ENCODE assay signal across 30 cellular contexts in genomic region chr2:152738438-152738837, GRCh38.
"Had no signal": no experiment of that assay in that cellular context is flagged by ENCODE, and none has a peak within 500 bp of the region (broad histone marks: within the 10 kb centered on the region; RNA-seq: fewer than 3 reads in every experiment).

No MANE protein-coding gene starts in this region.

- H3K27me3 ChIP-seq: neural progenitor cell, ovary, suprapubic skin, testis, tibial artery, transverse colon, upper lobe of right lung, uterus had no signal

- H2AFZ ChIP-seq: neural progenitor cell, parathyroid adenoma had no signal

- H3K36me3 Mint-ChIP-seq: natural killer cell had no signal

- H3K9ac ChIP-seq: neural progenitor cell, parathyroid adenoma had no signal

- H3K79me2 ChIP-seq: parathyroid adenoma had no signal

- H3K9me3 ChIP-seq: psoas muscle, suprapubic skin, testis, tibial artery, transverse colon, upper lobe of right lung, uterus had no signal

- H3K4me1 Mint-ChIP-seq: neural progenitor cell; stimulated activated naive CD8-positive, alpha-beta T cell treated with anti-CD3 and anti-CD28 coated beads, Interleukin-15, amount 100 ng/mL, for 72 hours had no signal

- H3K4me2 ChIP-seq: neural progenitor cell had no signal

- H3K36me3 ChIP-seq: ovary, uterus had no signal

- H3K27me3 Mint-ChIP-seq: naive thymus-derived CD4-positive, alpha-beta T cell; progenitor cell of endocrine pancreas; stimulated activated memory B cell treated with anti-CD40 and anti-IgM and Interleukin-4, amounts not matched to agents 10 μg/mL and 1 μg/mL and 100 μg/mL, for 72 hours; stimulated activated naive CD8-positive, alpha-beta T cell treated with anti-CD3 and anti-CD28 coated beads, Interleukin-15, amount 100 ng/mL, for 72 hours; type B pancreatic cell had no signal

- H3K4me3 Mint-ChIP-seq: naive thymus-derived CD4-positive, alpha-beta T cell; natural killer cell; nephron; neural progenitor cell; stimulated activated memory B cell treated with anti-CD40 and anti-IgM and Interleukin-4, amounts not matched to agents 10 μg/mL and 1 μg/mL and 100 μg/mL, for 72 hours; stimulated activated naive CD8-positive, alpha-beta T cell treated with anti-CD3 and anti-CD28 coated beads, Interleukin-15, amount 100 ng/mL, for 72 hours; type B pancreatic cell had no signal

- DNase-seq: naive thymus-derived CD4-positive, alpha-beta T cell; natural killer cell; occipital lobe; ovary; posterior cingulate gyrus; psoas muscle; right cardiac atrium; stimulated activated CD4-positive, alpha-beta T cell treated with anti-CD3 and anti-CD28 coated beads, Interleukin-15, amount 100 ng/mL, for 24 hours; stimulated activated CD4-positive, alpha-beta T cell treated with anti-CD3 and anti-CD28 coated beads, Interleukin-2, amount 100 ng/mL, for 24 hours; stimulated activated CD4-positive, alpha-beta T cell treated with anti-CD3 and anti-CD28 coated beads, Interleukin-2, amount 100 ng/mL, for 48 hours; stimulated activated CD4-positive, alpha-beta T cell treated with anti-CD3 and anti-CD28 coated beads, Interleukin-4, amount 100 ng/mL, for 4 hours; stimulated activated CD8-positive, alpha-beta memory T cell treated with anti-CD3 and anti-CD28 coated beads, Interleukin-4, amount 100 ng/mL, for 48 hours; stimulated activated naive CD4-positive, alpha-beta T cell; stimulated activated naive CD8-positive, alpha-beta T cell treated with anti-CD3 and anti-CD28 coated beads, Interleukin-15, amount 100 ng/mL, for 72 hours; stimulated activated naive CD8-positive, alpha-beta T cell treated with anti-CD3 and anti-CD28 coated beads, Interleukin-15, Interleukin-2, amounts not matched to agents 100 U/mL and 50 U/mL, for 24 hours; substantia nigra; testis; tibial artery; transverse colon; upper lobe of right lung; uterus had no signal

- H3K9me3 Mint-ChIP-seq: natural killer cell, type B pancreatic cell had no signal

- H3K4me1 ChIP-seq: neural progenitor cell, parathyroid adenoma, psoas muscle, suprapubic skin, testis, tibial artery, transverse colon, upper lobe of right lung, uterus had no signal

- H3K27ac ChIP-seq: neural progenitor cell, ovary, parathyroid adenoma, psoas muscle, skin epidermis, suprapubic skin, testis, tibial artery, transverse colon, upper lobe of right lung, uterus had no signal

- H3K4me3 ChIP-seq: neural progenitor cell, ovary, psoas muscle, skin epidermis, suprapubic skin, testis, tibial artery, transverse colon, upper lobe of right lung, uterus had no signal

- ATAC-seq: naive thymus-derived CD4-positive, alpha-beta T cell; natural killer cell; psoas muscle; right cardiac atrium; sciatic nerve; stimulated activated memory B cell treated with anti-CD40 and anti-IgM and Interleukin-4, amounts not matched to agents 10 μg/mL and 1 μg/mL and 100 μg/mL, for 72 hours; stimulated activated naive CD8-positive, alpha-beta T cell treated with anti-CD3 and anti-CD28 coated beads, Interleukin-15, amount 100 ng/mL, for 72 hours; stimulated activated naive CD8-positive, alpha-beta T cell treated with anti-CD3 and anti-CD28 coated beads, Interleukin-15, Interleukin-2, amounts not matched to agents 100 U/mL and 50 U/mL, for 24 hours; upper lobe of right lung had no signal
